ENCODE assay signal across 6 cellular contexts in genomic region chr1:153962088-153963029, GRCh38. TPM values are rescaled to one million over a fixed set of nuclear protein-coding genes. Genes with fewer than 3 reads are reported as not detected.
DNase-seq lines count a peak whose midpoint lies in the region; ATAC-seq and TF ChIP-seq lines count a peak whose summit lies in the region.

No MANE protein-coding gene starts in this region.

- H3K4me3 ChIP-seq in iPS-18a (ENCODE audit: low read length) (peak overlapping the region; percentile 96), vagina (peak overlapping the region; percentile 59 to 81)

- H3K9ac ChIP-seq in iPS-18a (ENCODE audit: low read length), result peak overlapping the region; percentile 95

- TF ChIP-seq POLR2A in vagina (IDR thresholded peaks at IDR 0.05), result no peak

- H3K9me3 ChIP-seq in iPS-18a (ENCODE audit: control insufficient read depth, low read depth, low read length), result no peaks in the 10 kb centered on the region
- no peaks in the 10 kb centered on the region for H3K9me3 ChIP-seq in vagina

- peak; percentile 56 for DNase-seq in ELF-1 (ENCODE audit: low read depth, low spot score)
- peak; percentile 42 for DNase-seq in SK-MEL-5 (ENCODE audit: low read depth, low spot score)
- DNase-seq in vagina (ENCODE audit: extremely low spot score in 2 of 2), result no peak
- DNase-seq in stimulated activated CD8-positive, alpha-beta memory T cell treated with anti-CD3 and anti-CD28 coated beads, Interleukin-4, amount 100 ng/mL, for 48 hours, result no peak

- H3K36me3 ChIP-seq in iPS-18a (ENCODE audit: control insufficient read depth, low read depth, low read length) (peaks cover 20% of the 10 kb centered on the region), vagina (peaks cover 0 to 9% of the 10 kb centered on the region in 2 donors)

- TF ChIP-seq CTCF in vagina (IDR thresholded peaks at IDR 0.05), result no peak

- peaks cover 13% of the 10 kb centered on the region for H3K4me1 ChIP-seq in iPS-18a (ENCODE audit: control insufficient read depth, low read depth, low read length)
- peaks cover 64% of the 10 kb centered on the region for H3K4me1 ChIP-seq in vagina

- H3K27ac ChIP-seq in iPS-18a (ENCODE audit: low read length) (peak overlapping the region; percentile 86), vagina (peak overlapping the region; percentile 96)

- intact Hi-C loops in vagina (cut with DNase I), result no loop called here

- H3K27me3 ChIP-seq in iPS-18a (ENCODE audit: control insufficient read depth, insufficient read depth, low read length) (no peaks in the 10 kb centered on the region), vagina (no peaks in the 10 kb centered on the region)

- in situ Hi-C loops in SK-MEL-5 (cut with HindIII; ENCODE audit: low pct_unique_long_range_greater_than_20kb, low sequenced_read_pairs), result no loop called here

- ATAC-seq in GM18873 (IDR thresholded peaks at IDR 0.05; ENCODE audit: low FRiP score, unreplicated experiment), result no peak

RNA-seq across cellular contexts. Expression of gene SLC39A1, which starts 1.0 kb away (rescaled TPM):
- total RNA-seq in SK-MEL-5 (2014; rRNA removed; shearing (Covaris generic)), result 240 and 242 TPM in 2 replicates
- 292 and 318 TPM in 2 replicates for polyA plus RNA-seq in SK-MEL-5 (2015; cell fraction: cytosol; rRNA removed)
- 101 and 106 TPM in 2 replicates for polyA plus RNA-seq in SK-MEL-5 (2015; cell fraction: nucleus; rRNA removed)
- 77.8 TPM for total RNA-seq in vagina

RNA-seq across cellular contexts. Expression of gene CRTC2, which starts 3.9 kb away (rescaled TPM):
- 11.1 and 14.8 TPM in 2 replicates for total RNA-seq in SK-MEL-5 (2014; rRNA removed; shearing (Covaris generic))
- polyA plus RNA-seq in SK-MEL-5 (2015; cell fraction: cytosol; rRNA removed), result 44.4 and 50.0 TPM in 2 replicates
- polyA plus RNA-seq in SK-MEL-5 (2015; cell fraction: nucleus; rRNA removed), result 75.0 and 121 TPM in 2 replicates
- total RNA-seq in vagina, result 19.2 TPM

RNA-seq across cellular contexts. Expression of gene CREB3L4, which starts 5.3 kb away (rescaled TPM):
- 16.7 and 23.8 TPM in 2 replicates for total RNA-seq in SK-MEL-5 (2014; rRNA removed; shearing (Covaris generic))
- 23.2 and 32.4 TPM in 2 replicates for polyA plus RNA-seq in SK-MEL-5 (2015; cell fraction: cytosol; rRNA removed)
- polyA plus RNA-seq in SK-MEL-5 (2015; cell fraction: nucleus; rRNA removed), result 88.7 and 110 TPM in 2 replicates
- total RNA-seq in vagina, result 15.2 TPM

RNA-seq across cellular contexts. Expression of gene JTB, which starts 15.1 kb away (rescaled TPM):
- total RNA-seq in SK-MEL-5 (2014; rRNA removed; shearing (Covaris generic)), result 348 and 362 TPM in 2 replicates
- polyA plus RNA-seq in SK-MEL-5 (2015; cell fraction: cytosol; rRNA removed), result 274 and 330 TPM in 2 replicates
- 234 and 235 TPM in 2 replicates for polyA plus RNA-seq in SK-MEL-5 (2015; cell fraction: nucleus; rRNA removed)
- 194 TPM for total RNA-seq in vagina

RNA-seq across cellular contexts. Expression of gene DENND4B, which starts 15.8 kb away (rescaled TPM):
- 13.8 and 17.9 TPM in 2 replicates for total RNA-seq in SK-MEL-5 (2014; rRNA removed; shearing (Covaris generic))
- polyA plus RNA-seq in SK-MEL-5 (2015; cell fraction: cytosol; rRNA removed), result 58.7 and 68.3 TPM in 2 replicates
- 346 and 391 TPM in 2 replicates for polyA plus RNA-seq in SK-MEL-5 (2015; cell fraction: nucleus; rRNA removed)
- total RNA-seq in vagina, result 42.7 TPM

Comparison
In these comparisons a context has a peak if more than half of its experiments do, and no peak if none do; other contexts are left out.
1. DNase-seq: peak in ELF-1 (single experiment) and SK-MEL-5 (single experiment); none in vagina (0 of 2) and stimulated activated CD8-positive, alpha-beta memory T cell treated with anti-CD3 and anti-CD28 coated beads, Interleukin-4, amount 100 ng/mL, for 48 hours (single experiment).